Comparison of ENCODE assay signal across 1 cellular context in genomic region chr4:73507541-73507940, GRCh38.
A peak's percentile ranks its signal among the peaks of the same experiment; 100 is the strongest.
TF ChIP-seq lines count a peak whose summit lies in the region.

No MANE protein-coding gene starts in this region.

TF ChIP-seq in HepG2, 621 proteins besides CTCF, POLR2A, EP300 and RAD21 (continued from another document):
- TF ChIP-seq, protein P1, sequence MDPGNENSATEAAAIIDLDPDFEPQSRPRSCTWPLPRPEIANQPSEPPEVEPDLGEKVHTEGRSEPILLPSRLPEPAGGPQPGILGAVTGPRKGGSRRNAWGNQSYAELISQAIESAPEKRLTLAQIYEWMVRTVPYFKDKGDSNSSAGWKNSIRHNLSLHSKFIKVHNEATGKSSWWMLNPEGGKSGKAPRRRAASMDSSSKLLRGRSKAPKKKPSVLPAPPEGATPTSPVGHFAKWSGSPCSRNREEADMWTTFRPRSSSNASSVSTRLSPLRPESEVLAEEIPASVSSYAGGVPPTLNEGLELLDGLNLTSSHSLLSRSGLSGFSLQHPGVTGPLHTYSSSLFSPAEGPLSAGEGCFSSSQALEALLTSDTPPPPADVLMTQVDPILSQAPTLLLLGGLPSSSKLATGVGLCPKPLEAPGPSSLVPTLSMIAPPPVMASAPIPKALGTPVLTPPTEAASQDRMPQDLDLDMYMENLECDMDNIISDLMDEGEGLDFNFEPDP (CRISPR knock-in tag; conservative IDR thresholded peaks at IDR 0.05): no peak
- TF ChIP-seq ZNF383 (CRISPR knock-in tag; IDR thresholded peaks at IDR 0.05; ENCODE audit: borderline replicate concordance): no peak
- TF ChIP-seq CCDC6 (CRISPR knock-in tag; IDR thresholded peaks at IDR 0.05): no peak
- TF ChIP-seq GATA4 (IDR thresholded peaks at IDR 0.05; ENCODE audit: borderline replicate concordance, low read depth): no peak
- TF ChIP-seq, protein P2, sequence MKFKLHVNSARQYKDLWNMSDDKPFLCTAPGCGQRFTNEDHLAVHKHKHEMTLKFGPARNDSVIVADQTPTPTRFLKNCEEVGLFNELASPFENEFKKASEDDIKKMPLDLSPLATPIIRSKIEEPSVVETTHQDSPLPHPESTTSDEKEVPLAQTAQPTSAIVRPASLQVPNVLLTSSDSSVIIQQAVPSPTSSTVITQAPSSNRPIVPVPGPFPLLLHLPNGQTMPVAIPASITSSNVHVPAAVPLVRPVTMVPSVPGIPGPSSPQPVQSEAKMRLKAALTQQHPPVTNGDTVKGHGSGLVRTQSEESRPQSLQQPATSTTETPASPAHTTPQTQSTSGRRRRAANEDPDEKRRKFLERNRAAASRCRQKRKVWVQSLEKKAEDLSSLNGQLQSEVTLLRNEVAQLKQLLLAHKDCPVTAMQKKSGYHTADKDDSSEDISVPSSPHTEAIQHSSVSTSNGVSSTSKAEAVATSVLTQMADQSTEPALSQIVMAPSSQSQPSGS (CRISPR knock-in tag; IDR thresholded peaks at IDR 0.05): 0 out of 2 replicates have a peak, but pooled peaks have one; percentile 34
- no peak for TF ChIP-seq TRIM24 (CRISPR knock-in tag; IDR thresholded peaks at IDR 0.05)
- TF ChIP-seq NCOA1 (CRISPR knock-in tag; IDR thresholded peaks at IDR 0.05): no peak
- no peak for TF ChIP-seq ZNF468 (CRISPR knock-in tag; IDR thresholded peaks at IDR 0.05)
- no peak for TF ChIP-seq ZNF329 (CRISPR knock-in tag; IDR thresholded peaks at IDR 0.05; ENCODE audit: low read depth)
- TF ChIP-seq HMG20B (CRISPR knock-in tag; conservative IDR thresholded peaks at IDR 0.05): no peak
- TF ChIP-seq NFIB (CRISPR knock-in tag; IDR thresholded peaks at IDR 0.05; ENCODE audit: borderline replicate concordance): no peak
- TF ChIP-seq HMGXB3 (CRISPR knock-in tag; IDR thresholded peaks at IDR 0.05; ENCODE audit: borderline replicate concordance): 0 out of 2 replicates have a peak, but pooled peaks have one; percentile 24
- TF ChIP-seq ZIK1 (CRISPR knock-in tag; IDR thresholded peaks at IDR 0.05; ENCODE audit: borderline replicate concordance, low read depth): no peak
- TF ChIP-seq, protein P3, sequence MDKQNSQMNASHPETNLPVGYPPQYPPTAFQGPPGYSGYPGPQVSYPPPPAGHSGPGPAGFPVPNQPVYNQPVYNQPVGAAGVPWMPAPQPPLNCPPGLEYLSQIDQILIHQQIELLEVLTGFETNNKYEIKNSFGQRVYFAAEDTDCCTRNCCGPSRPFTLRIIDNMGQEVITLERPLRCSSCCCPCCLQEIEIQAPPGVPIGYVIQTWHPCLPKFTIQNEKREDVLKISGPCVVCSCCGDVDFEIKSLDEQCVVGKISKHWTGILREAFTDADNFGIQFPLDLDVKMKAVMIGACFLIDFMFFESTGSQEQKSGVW (CRISPR knock-in tag; IDR thresholded peaks at IDR 0.05; ENCODE audit: borderline replicate concordance): no peak
- TF ChIP-seq, protein P4, sequence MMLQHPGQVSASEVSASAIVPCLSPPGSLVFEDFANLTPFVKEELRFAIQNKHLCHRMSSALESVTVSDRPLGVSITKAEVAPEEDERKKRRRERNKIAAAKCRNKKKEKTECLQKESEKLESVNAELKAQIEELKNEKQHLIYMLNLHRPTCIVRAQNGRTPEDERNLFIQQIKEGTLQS (CRISPR knock-in tag; IDR thresholded peaks at IDR 0.05): no peak
- no peak for TF ChIP-seq TCF7L2 (IDR thresholded peaks at IDR 0.05; ENCODE audit: low read depth, low read length)
- no peak for TF ChIP-seq CBX2 (IDR thresholded peaks at IDR 0.05; ENCODE audit: low read depth, low read length)
- no peak for TF ChIP-seq CBX2 (CRISPR knock-in tag; IDR thresholded peaks at IDR 0.05; ENCODE audit: low read depth)
- TF ChIP-seq CHD4 (IDR thresholded peaks at IDR 0.05; ENCODE audit: borderline replicate concordance, low read length): no peak
- TF ChIP-seq EED (CRISPR knock-in tag; IDR thresholded peaks at IDR 0.05): no peak
- no peak for TF ChIP-seq ZNF850 (CRISPR knock-in tag; conservative IDR thresholded peaks at IDR 0.05)
- no peak for TF ChIP-seq XBP1 (CRISPR knock-in tag; IDR thresholded peaks at IDR 0.05)
- TF ChIP-seq, protein P5, sequence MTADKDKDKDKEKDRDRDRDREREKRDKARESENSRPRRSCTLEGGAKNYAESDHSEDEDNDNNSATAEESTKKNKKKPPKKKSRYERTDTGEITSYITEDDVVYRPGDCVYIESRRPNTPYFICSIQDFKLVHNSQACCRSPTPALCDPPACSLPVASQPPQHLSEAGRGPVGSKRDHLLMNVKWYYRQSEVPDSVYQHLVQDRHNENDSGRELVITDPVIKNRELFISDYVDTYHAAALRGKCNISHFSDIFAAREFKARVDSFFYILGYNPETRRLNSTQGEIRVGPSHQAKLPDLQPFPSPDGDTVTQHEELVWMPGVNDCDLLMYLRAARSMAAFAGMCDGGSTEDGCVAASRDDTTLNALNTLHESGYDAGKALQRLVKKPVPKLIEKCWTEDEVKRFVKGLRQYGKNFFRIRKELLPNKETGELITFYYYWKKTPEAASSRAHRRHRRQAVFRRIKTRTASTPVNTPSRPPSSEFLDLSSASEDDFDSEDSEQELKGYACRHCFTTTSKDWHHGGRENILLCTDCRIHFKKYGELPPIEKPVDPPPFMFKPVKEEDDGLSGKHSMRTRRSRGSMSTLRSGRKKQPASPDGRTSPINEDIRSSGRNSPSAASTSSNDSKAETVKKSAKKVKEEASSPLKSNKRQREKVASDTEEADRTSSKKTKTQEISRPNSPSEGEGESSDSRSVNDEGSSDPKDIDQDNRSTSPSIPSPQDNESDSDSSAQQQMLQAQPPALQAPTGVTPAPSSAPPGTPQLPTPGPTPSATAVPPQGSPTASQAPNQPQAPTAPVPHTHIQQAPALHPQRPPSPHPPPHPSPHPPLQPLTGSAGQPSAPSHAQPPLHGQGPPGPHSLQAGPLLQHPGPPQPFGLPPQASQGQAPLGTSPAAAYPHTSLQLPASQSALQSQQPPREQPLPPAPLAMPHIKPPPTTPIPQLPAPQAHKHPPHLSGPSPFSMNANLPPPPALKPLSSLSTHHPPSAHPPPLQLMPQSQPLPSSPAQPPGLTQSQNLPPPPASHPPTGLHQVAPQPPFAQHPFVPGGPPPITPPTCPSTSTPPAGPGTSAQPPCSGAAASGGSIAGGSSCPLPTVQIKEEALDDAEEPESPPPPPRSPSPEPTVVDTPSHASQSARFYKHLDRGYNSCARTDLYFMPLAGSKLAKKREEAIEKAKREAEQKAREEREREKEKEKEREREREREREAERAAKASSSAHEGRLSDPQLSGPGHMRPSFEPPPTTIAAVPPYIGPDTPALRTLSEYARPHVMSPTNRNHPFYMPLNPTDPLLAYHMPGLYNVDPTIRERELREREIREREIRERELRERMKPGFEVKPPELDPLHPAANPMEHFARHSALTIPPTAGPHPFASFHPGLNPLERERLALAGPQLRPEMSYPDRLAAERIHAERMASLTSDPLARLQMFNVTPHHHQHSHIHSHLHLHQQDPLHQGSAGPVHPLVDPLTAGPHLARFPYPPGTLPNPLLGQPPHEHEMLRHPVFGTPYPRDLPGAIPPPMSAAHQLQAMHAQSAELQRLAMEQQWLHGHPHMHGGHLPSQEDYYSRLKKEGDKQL (CRISPR knock-in tag; IDR thresholded peaks at IDR 0.05; ENCODE audit: low read depth): no peak
- TF ChIP-seq ZNF619 (CRISPR knock-in tag; IDR thresholded peaks at IDR 0.05): no peak
- TF ChIP-seq ZNF292 (CRISPR knock-in tag; IDR thresholded peaks at IDR 0.05; ENCODE audit: borderline replicate concordance, low read depth): no peak
